In genomic region chr4:108622022-108622421, GRCh38 we compare ENCODE assay signal across 1 cellular context.
TF ChIP-seq lines count a peak whose summit lies in the region.

No MANE protein-coding gene starts in this region.

TF ChIP-seq in SK-N-SH, 30 proteins besides CTCF, POLR2A, EP300 and RAD21 (continued from another document):
- TF ChIP-seq PBX3 (IDR thresholded peaks at IDR 0.05) (no peak), REST (IDR thresholded peaks at IDR 0.05; ENCODE audit: low read depth, low read length) (no peak), TEAD4 (IDR thresholded peaks at IDR 0.05; ENCODE audit: borderline replicate concordance, insufficient read depth) (no peak), MXI1 (IDR thresholded peaks at IDR 0.05; ENCODE audit: low read depth, low read length) (no peak)
